In genomic region chr10:13614530-13615332, GRCh38 we compare ENCODE assay signal across 10 cellular contexts. TPM values are rescaled to one million over a fixed set of nuclear protein-coding genes. Genes with fewer than 3 reads are reported as not detected.
A peak's percentile ranks its signal among the peaks of the same experiment; 100 is the strongest.
DNase-seq lines count a peak whose midpoint lies in the region; ATAC-seq and TF ChIP-seq lines count a peak whose summit lies in the region.
"Had no signal": no experiment of that assay in that cellular context is flagged by ENCODE, and none has a peak within 500 bp of the region (broad histone marks: within the 10 kb centered on the region; RNA-seq: fewer than 3 reads in every experiment).

No MANE protein-coding gene starts in this region.

- in situ Hi-C loops in brain microvascular endothelial cell (cut with HindIII; ENCODE audit: low pct_ligation_motif_present, low sequenced_read_pairs) (no loop called here), ACHN (cut with HindIII; ENCODE audit: low pct_ligation_motif_present, low pct_unique_long_range_greater_than_20kb, low sequenced_read_pairs) (no loop called here)

- H3K4me1 ChIP-seq in right cardiac atrium (ENCODE audit: control insufficient read depth, insufficient read depth, low read length) (no peaks in the 10 kb centered on the region), left ventricle myocardium inferior (peaks cover 17% of the 10 kb centered on the region)

- WGBS in right cardiac atrium: 75% methylated on average over 8 of the region's 8 CpGs

- H3K36me3 ChIP-seq in left ventricle myocardium inferior (peaks cover 82% of the 10 kb centered on the region), brain microvascular endothelial cell (replicated peaks) (peaks cover 19% of the 10 kb centered on the region)

- intact Hi-C loops in right cardiac atrium (cut with DNase I): loop anchor here (5.0 to 10.0 kb wide), 3 partner anchors 158 to 163 kb away; no protein-coding TSS in a partner anchor
- intact Hi-C loops in left ventricle myocardium inferior (cut with micrococcal nuclease): loop anchor here (5.0 kb wide), 1 partner anchor 163 kb away; no protein-coding TSS in a partner anchor

- peak; percentile 62 to 63 for ATAC-seq in right cardiac atrium
- no peak for ATAC-seq in GM21825 (IDR thresholded peaks at IDR 0.05; ENCODE audit: unreplicated experiment)
- ATAC-seq in GM18858 (IDR thresholded peaks at IDR 0.05; ENCODE audit: unreplicated experiment): no peak
- ATAC-seq: left ventricle myocardium superior had no signal

- H3K27ac ChIP-seq in right cardiac atrium (ENCODE audit: low read length) (no peak overlapping the region), left ventricle myocardium inferior (replicated peaks) (no peak overlapping the region), brain microvascular endothelial cell (peak overlapping the region; percentile 64)

- no peak for DNase-seq in right cardiac atrium
- DNase-seq in left ventricle myocardium inferior: no peak
- DNase-seq in brain microvascular endothelial cell: peak; percentile 62
- DNase-seq in iris pigment epithelial cell (ENCODE audit: low read depth): peak; percentile 56
- no peak for DNase-seq in activated CD4-positive, CD25-positive, alpha-beta regulatory T cell (lab: John Stamatoyannopoulos, UW)
- DNase-seq in ACHN: no peak
- DNase-seq: activated effector memory CD4-positive, alpha-beta T cell treated with Interleukin-2 at 50 U/mL for 16 hours; left ventricle myocardium superior had no signal

- no peak overlapping the region for H3K4me3 ChIP-seq in right cardiac atrium (ENCODE audit: low read length)
- no peak overlapping the region for H3K4me3 ChIP-seq in left ventricle myocardium inferior
- H3K4me3 ChIP-seq in brain microvascular endothelial cell (ENCODE audit: low read depth, low read length): no peak overlapping the region

- H3K9me3 ChIP-seq in right cardiac atrium (ENCODE audit: control insufficient read depth, low read length) (no peaks in the 10 kb centered on the region), left ventricle myocardium inferior (replicated peaks) (no peaks in the 10 kb centered on the region)

- TF ChIP-seq CTCF in left ventricle myocardium inferior (IDR thresholded peaks at IDR 0.05; ENCODE audit: borderline replicate concordance): no peak
- TF ChIP-seq CTCF in brain microvascular endothelial cell (IDR thresholded peaks at IDR 0.05; ENCODE audit: low read depth, low read length, missing control alignments): peak; percentile 35

- H3K27me3 ChIP-seq in right cardiac atrium (ENCODE audit: control insufficient read depth, insufficient read depth) (no peaks in the 10 kb centered on the region), left ventricle myocardium inferior (ENCODE audit: low read depth) (no peaks in the 10 kb centered on the region), brain microvascular endothelial cell (replicated peaks) (no peaks in the 10 kb centered on the region)

RNA-seq across cellular contexts. Expression of gene PRPF18, which starts 28.0 kb away (rescaled TPM):
- total RNA-seq in right cardiac atrium (10 to 100 TPM; 14.5 to 17.7 (median 15.1) TPM), left ventricle myocardium inferior (14.7 TPM)
- 14.6 TPM for polyA plus RNA-seq in right cardiac atrium

Comparison
In these comparisons a context has a peak if more than half of its experiments do, and no peak if none do; other contexts are left out.
1. ATAC-seq: peak in right cardiac atrium (2 of 2); none in GM21825 (single experiment) and GM18858 (single experiment).
2. DNase-seq: peak in brain microvascular endothelial cell (single experiment) and iris pigment epithelial cell (single experiment); none in right cardiac atrium (0 of 3), left ventricle myocardium inferior (single experiment), activated CD4-positive, CD25-positive, alpha-beta regulatory T cell (0 of 4) and ACHN (single experiment).